ENCODE assay signal across 13 cellular contexts in genomic region chr20:36170542-36171215, GRCh38. TPM values are rescaled to one million over a fixed set of nuclear protein-coding genes. Genes with fewer than 3 reads are reported as not detected.
"Had no signal": no experiment of that assay in that cellular context is flagged by ENCODE, and none has a peak within 500 bp of the region (broad histone marks: within the 10 kb centered on the region; RNA-seq: fewer than 3 reads in every experiment).

No MANE protein-coding gene starts in this region.

- H3K27ac Mint-ChIP-seq: activated CD4-positive, alpha-beta memory T cell treated with anti-CD3 and anti-CD28 coated beads for 36 hours; activated naive CD8-positive, alpha-beta T cell treated with anti-CD3 and anti-CD28 coated beads for 36 hours; stimulated activated naive B cell treated with anti-CD40 and anti-IgM and Interleukin-4, amounts not matched to agents 10 μg/mL and 1 μg/mL and 100 μg/mL, for 72 hours had no signal

- ATAC-seq: stimulated activated naive B cell treated with anti-CD40 and anti-IgM and Interleukin-4, amounts not matched to agents 10 μg/mL and 1 μg/mL and 100 μg/mL, for 72 hours had no signal

- H3K27ac ChIP-seq: coronary artery, ovary, SK-N-MC, thyroid gland, WERI-Rb-1 had no signal

- H3K27me3 ChIP-seq: ovary, thyroid gland had no signal

- H3K9me3 Mint-ChIP-seq: activated CD4-positive, alpha-beta memory T cell treated with anti-CD3 and anti-CD28 coated beads for 36 hours; activated naive CD8-positive, alpha-beta T cell treated with anti-CD3 and anti-CD28 coated beads for 36 hours; central memory CD8-positive, alpha-beta T cell; stimulated activated naive B cell treated with anti-CD40 and anti-IgM and Interleukin-4, amounts not matched to agents 10 μg/mL and 1 μg/mL and 100 μg/mL, for 72 hours had no signal

- H3K4me1 Mint-ChIP-seq: activated naive CD8-positive, alpha-beta T cell treated with anti-CD3 and anti-CD28 coated beads for 36 hours; central memory CD8-positive, alpha-beta T cell had no signal

- H3K4me3 Mint-ChIP-seq: activated CD4-positive, alpha-beta memory T cell treated with anti-CD3 and anti-CD28 coated beads for 36 hours; activated naive CD8-positive, alpha-beta T cell treated with anti-CD3 and anti-CD28 coated beads for 36 hours; brain; central memory CD8-positive, alpha-beta T cell; stimulated activated naive B cell treated with anti-CD40 and anti-IgM and Interleukin-4, amounts not matched to agents 10 μg/mL and 1 μg/mL and 100 μg/mL, for 72 hours had no signal

- H3K36me3 Mint-ChIP-seq: activated CD4-positive, alpha-beta memory T cell treated with anti-CD3 and anti-CD28 coated beads for 36 hours; activated naive CD8-positive, alpha-beta T cell treated with anti-CD3 and anti-CD28 coated beads for 36 hours; stimulated activated naive B cell treated with anti-CD40 and anti-IgM and Interleukin-4, amounts not matched to agents 10 μg/mL and 1 μg/mL and 100 μg/mL, for 72 hours had no signal

- H3K4me3 ChIP-seq: coronary artery, ovary, SK-N-MC, thyroid gland had no signal

- DNase-seq: activated CD4-positive, alpha-beta memory T cell treated with anti-CD3 and anti-CD28 coated beads for 36 hours; activated naive CD8-positive, alpha-beta T cell treated with anti-CD3 and anti-CD28 coated beads for 36 hours; erythroblast; foreskin melanocyte; ovary; stimulated activated naive B cell treated with anti-CD40 and anti-IgM and Interleukin-4, amounts not matched to agents 10 μg/mL and 1 μg/mL and 100 μg/mL, for 72 hours; thyroid gland; WERI-Rb-1 had no signal

RNA-seq across cellular contexts. Expression of gene EPB41L1, which starts 16.1 kb away (rescaled TPM):
- total RNA-seq: T-helper 2 cell treated with Interferon-gamma antibody and Interleukin-4, amounts not matched to agents 100 ng/mL and 5 ng/mL, for 36 hours had no signal
